18 cellular contexts compared by ENCODE assay signal in the genomic region with DNA sequence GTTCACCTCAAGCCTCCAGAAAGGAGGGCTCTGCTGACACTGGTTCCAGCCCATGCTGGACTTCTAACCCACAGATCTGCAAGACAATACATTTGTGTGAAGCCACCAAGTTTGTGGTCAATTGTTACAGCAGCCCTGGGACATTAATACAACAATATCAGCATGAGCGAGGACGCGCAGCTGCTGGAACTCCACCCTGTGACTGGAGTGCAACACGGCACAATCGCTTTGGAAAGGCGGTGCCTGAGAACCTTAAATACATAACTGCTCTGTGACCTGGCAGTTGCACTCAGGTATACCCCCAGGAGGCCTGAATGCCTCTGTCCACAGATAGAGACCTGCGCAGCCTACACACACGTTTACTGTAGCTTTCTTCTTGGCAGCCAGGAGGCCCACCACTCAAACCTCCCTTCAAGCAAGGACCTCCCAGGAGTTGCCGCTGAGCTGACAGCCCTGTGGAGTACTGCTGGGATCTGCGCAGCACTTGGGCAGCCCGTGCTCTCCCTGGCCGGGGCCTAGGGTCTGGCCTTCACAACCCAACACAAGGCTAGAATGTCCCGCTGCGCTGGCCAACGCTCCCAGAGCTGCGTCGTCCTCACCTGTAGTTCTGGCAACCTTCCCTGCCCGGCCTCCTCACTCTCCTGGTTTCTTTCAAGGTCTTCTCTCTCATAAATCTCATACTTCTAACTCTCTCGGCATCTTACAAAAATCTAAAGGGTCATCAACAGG.
"Had no signal": no experiment of that assay in that cellular context is flagged by ENCODE, and none has a peak within 500 bp of the region (broad histone marks: within the 10 kb centered on the region; RNA-seq: fewer than 3 reads in every experiment).

No MANE protein-coding gene starts in this region.

- DNase-seq: activated effector memory CD4-positive, alpha-beta T cell treated with Interleukin-2 at 50 U/mL for 16 hours; amygdala; caudate nucleus; midbrain; posterior cingulate gyrus; retina; stimulated activated CD4-positive, alpha-beta T cell treated with anti-CD3 and anti-CD28 coated beads, Interleukin-15, amount 100 ng/mL, for 24 hours; stimulated activated CD4-positive, alpha-beta T cell treated with anti-CD3 and anti-CD28 coated beads, Interleukin-4, amount 100 ng/mL, for 1 hour; stimulated activated naive CD4-positive, alpha-beta T cell; trophoblast cell had no signal

- FAIRE-seq: colon, islet of Langerhans had no signal

- H3K4me3 ChIP-seq: body of pancreas, lung, skin epidermis, suprapubic skin had no signal

- H3K4me1 ChIP-seq: body of pancreas, suprapubic skin had no signal

- H3K27me3 ChIP-seq: body of pancreas, suprapubic skin had no signal

- H3K9me3 ChIP-seq: body of pancreas, suprapubic skin had no signal

- ATAC-seq: activated naive CD4-positive, alpha-beta T cell treated with anti-CD3 and anti-CD28 coated beads, Interleukin-2, amount 50 U/mL, for 72 hours; body of pancreas; esophagus mucosa had no signal

- H3K27ac ChIP-seq: body of pancreas, skin epidermis, suprapubic skin had no signal
